In the genomic region with DNA sequence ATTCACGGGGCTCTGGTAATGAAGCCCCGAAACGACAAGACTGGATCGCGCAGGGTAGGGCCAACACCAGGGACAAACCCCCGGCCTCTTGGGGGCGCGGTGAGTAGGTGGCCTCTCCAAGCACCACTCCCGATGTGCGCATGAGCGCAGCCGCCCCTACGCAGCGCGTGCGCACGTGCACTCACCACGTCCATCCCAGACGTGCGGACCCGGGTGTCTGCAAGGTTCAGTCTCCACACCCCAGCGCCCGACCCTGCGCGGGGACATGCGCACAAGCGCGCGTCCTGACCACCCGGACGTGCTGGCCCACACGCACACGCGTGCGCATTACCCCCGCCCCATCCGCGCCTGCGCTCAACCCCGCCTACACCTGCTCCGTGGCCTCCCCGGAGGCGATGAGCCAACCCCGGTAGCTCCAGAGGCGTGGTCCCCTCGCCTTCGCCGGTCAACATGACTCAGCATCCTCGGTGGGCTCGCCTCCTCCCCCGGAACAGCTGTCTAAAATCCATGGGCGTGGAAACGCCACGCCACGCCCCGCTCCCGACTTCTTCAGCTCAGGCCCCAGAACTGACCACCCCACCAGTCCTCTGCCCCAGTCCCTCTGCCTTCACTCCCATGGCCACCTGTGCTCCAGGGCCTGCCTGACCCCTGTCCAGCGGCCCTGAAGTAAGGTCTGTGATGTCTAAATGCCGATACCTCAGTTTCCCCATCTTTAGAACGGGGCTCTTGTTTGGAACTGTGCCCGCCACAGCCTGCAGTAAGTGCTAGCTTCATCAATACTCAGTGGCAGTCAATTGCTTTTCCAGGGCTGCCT, we compare ENCODE assay signal across 8 cellular contexts. TPM values are rescaled to one million over a fixed set of nuclear protein-coding genes. Genes with fewer than 3 reads are reported as not detected.
DNase-seq lines count a peak whose midpoint lies in the region; ATAC-seq and TF ChIP-seq lines count a peak whose summit lies in the region.

No MANE protein-coding gene starts in this region.

- H3K9me3 Mint-ChIP-seq in activated T-helper 17 cell treated with anti-CD3 and anti-CD28 coated beads, Interleukin-2, amount 50 U/mL, for 72 hours: no peaks in the 10 kb centered on the region
- no peaks in the 10 kb centered on the region for H3K9me3 Mint-ChIP-seq in natural killer cell treated with Interleukin-12 subunit alpha and Interleukin-12 subunit beta and Interleukin-15 and Interleukin-18, amount 100 ng/mL, for 72 hours

- peak overlapping the region; percentile 43 for H3K4me3 ChIP-seq in fibroblast of pulmonary artery (replicated peaks; ENCODE audit: low read depth, low read length)

- peak overlapping the region; percentile 99 for H3K27ac Mint-ChIP-seq in activated T-helper 17 cell treated with anti-CD3 and anti-CD28 coated beads, Interleukin-2, amount 50 U/mL, for 72 hours
- H3K27ac Mint-ChIP-seq in natural killer cell treated with Interleukin-12 subunit alpha and Interleukin-12 subunit beta and Interleukin-15 and Interleukin-18, amount 100 ng/mL, for 72 hours: peak overlapping the region; percentile 92 to 94

- ATAC-seq in activated T-helper 17 cell treated with anti-CD3 and anti-CD28 coated beads, Interleukin-2, amount 50 U/mL, for 72 hours (replicated peaks): peak; percentile 88
- peak; percentile 96 to 97 for ATAC-seq in natural killer cell treated with Interleukin-12 subunit alpha and Interleukin-12 subunit beta and Interleukin-15 and Interleukin-18, amount 100 ng/mL, for 72 hours
- ATAC-seq in stimulated activated naive CD8-positive, alpha-beta T cell treated with anti-CD3 and anti-CD28 coated beads, Interleukin-15, Interleukin-2, amounts not matched to agents 100 U/mL and 50 U/mL, for 24 hours: peak; percentile 97

- peaks cover 32% of the 10 kb centered on the region for H3K4me1 Mint-ChIP-seq in activated T-helper 17 cell treated with anti-CD3 and anti-CD28 coated beads, Interleukin-2, amount 50 U/mL, for 72 hours
- H3K4me1 Mint-ChIP-seq in natural killer cell treated with Interleukin-12 subunit alpha and Interleukin-12 subunit beta and Interleukin-15 and Interleukin-18, amount 100 ng/mL, for 72 hours (ENCODE audit: low read depth in 2 of 2): peaks cover 22 to 27% of the 10 kb centered on the region in 2 donors

- H3K27me3 Mint-ChIP-seq in activated T-helper 17 cell treated with anti-CD3 and anti-CD28 coated beads, Interleukin-2, amount 50 U/mL, for 72 hours: no peaks in the 10 kb centered on the region
- no peaks in the 10 kb centered on the region for H3K27me3 Mint-ChIP-seq in natural killer cell treated with Interleukin-12 subunit alpha and Interleukin-12 subunit beta and Interleukin-15 and Interleukin-18, amount 100 ng/mL, for 72 hours

- DNase-seq in ELR (ENCODE audit: low read depth): peak; percentile 96
- peak; percentile 87 for DNase-seq in GOT3 (lab: John Stamatoyannopoulos, UW)
- DNase-seq in LHCN-M2 (ENCODE audit: low read depth): peak; percentile 96
- peak; percentile 97 for DNase-seq in RKO (ENCODE audit: low spot score)
- DNase-seq in fibroblast of pulmonary artery (ENCODE audit: low read depth): peak; percentile 98
- DNase-seq in natural killer cell treated with Interleukin-12 subunit alpha and Interleukin-12 subunit beta and Interleukin-15 and Interleukin-18, amount 100 ng/mL, for 72 hours (ENCODE audit: low spot score): peak; percentile 99
- peak; percentile 100 for DNase-seq in stimulated activated naive CD8-positive, alpha-beta T cell treated with anti-CD3 and anti-CD28 coated beads, Interleukin-15, Interleukin-2, amounts not matched to agents 100 U/mL and 50 U/mL, for 24 hours

- H3K4me3 Mint-ChIP-seq in activated T-helper 17 cell treated with anti-CD3 and anti-CD28 coated beads, Interleukin-2, amount 50 U/mL, for 72 hours: peak overlapping the region; percentile 96
- H3K4me3 Mint-ChIP-seq in natural killer cell treated with Interleukin-12 subunit alpha and Interleukin-12 subunit beta and Interleukin-15 and Interleukin-18, amount 100 ng/mL, for 72 hours: peak overlapping the region; percentile 91

- peak; percentile 50 for TF ChIP-seq CTCF in fibroblast of pulmonary artery (IDR thresholded peaks at IDR 0.05; ENCODE audit: low read length, missing control alignments)

- peaks cover 34% of the 10 kb centered on the region for H3K36me3 Mint-ChIP-seq in activated T-helper 17 cell treated with anti-CD3 and anti-CD28 coated beads, Interleukin-2, amount 50 U/mL, for 72 hours (ENCODE audit: low read depth)
- peaks cover 4% of the 10 kb centered on the region for H3K36me3 Mint-ChIP-seq in natural killer cell treated with Interleukin-12 subunit alpha and Interleukin-12 subunit beta and Interleukin-15 and Interleukin-18, amount 100 ng/mL, for 72 hours

RNA-seq across cellular contexts. Expression of a gene that starts 5.6 kb away (rescaled TPM):
- total RNA-seq in LHCN-M2 (2014; rRNA removed): 186 and 194 TPM in 2 replicates
- polyA plus RNA-seq in LHCN-M2 (2012): 281 TPM
- 1,000 to 10,000 TPM in 1 of 2 donors, 100 to 1,000 TPM in 1; 862 to 1,104 TPM for total RNA-seq in activated T-helper 17 cell treated with anti-CD3 and anti-CD28 coated beads, Interleukin-2, amount 50 U/mL, for 72 hours
- total RNA-seq in natural killer cell treated with Interleukin-12 subunit alpha and Interleukin-12 subunit beta and Interleukin-15 and Interleukin-18, amount 100 ng/mL, for 72 hours: 100 to 1,000 TPM; 394 to 516 TPM

RNA-seq across cellular contexts. Expression of a gene that starts 44.9 kb away (rescaled TPM):
- 18.7 and 22.7 TPM in 2 replicates for total RNA-seq in LHCN-M2 (2014; rRNA removed)
- 11.2 TPM for polyA plus RNA-seq in LHCN-M2 (2012)
- 10 to 100 TPM; 11.9 to 30.4 TPM for total RNA-seq in activated T-helper 17 cell treated with anti-CD3 and anti-CD28 coated beads, Interleukin-2, amount 50 U/mL, for 72 hours
- 10 to 100 TPM; 18.2 to 28.4 TPM for total RNA-seq in natural killer cell treated with Interleukin-12 subunit alpha and Interleukin-12 subunit beta and Interleukin-15 and Interleukin-18, amount 100 ng/mL, for 72 hours

Comparison
In these comparisons a context has a peak if more than half of its experiments do, and no peak if none do; other contexts are left out.
1. Peak in every context shown above with its lines: DNase-seq, ATAC-seq and H3K4me3 ChIP-seq.